ENCODE assay signal across 17 cellular contexts in genomic region chr6:161268526-161269210, GRCh38.
"Had no signal": no experiment of that assay in that cellular context is flagged by ENCODE, and none has a peak within 500 bp of the region (broad histone marks: within the 10 kb centered on the region; RNA-seq: fewer than 3 reads in every experiment).

No MANE protein-coding gene starts in this region.

- H3K27ac ChIP-seq: cardiac muscle cell, gastrocnemius medialis, heart left ventricle, left lung, tibial nerve, uterus had no signal

- H3K9me3 Mint-ChIP-seq: activated naive CD4-positive, alpha-beta T cell treated with anti-CD3 and anti-CD28 coated beads, Interleukin-2, amount 50 U/mL, for 72 hours; activated T-cell treated with anti-CD3 and anti-CD28 coated beads, Interleukin-2, amount 50 U/mL, for 72 hours; endodermal cell; nephron; stimulated activated naive CD8-positive, alpha-beta T cell treated with anti-CD3 and anti-CD28 coated beads, Interleukin-15, Interleukin-2, amounts not matched to agents 100 ng/mL and 50 ng/mL, for 24 hours; T-helper 2 cell treated with Interferon-gamma antibody and Interleukin-4, amounts not matched to agents 5 μg/mL and 100 μg/mL, for 36 hours had no signal

- H3K4me1 ChIP-seq: uterus had no signal

- H3K27me3 ChIP-seq: adrenal gland, cardiac muscle cell, heart left ventricle, left lung, tibial nerve, uterus had no signal

- H3K9me3 ChIP-seq: adrenal gland, gastrocnemius medialis, heart left ventricle, left lung, tibial nerve, uterus had no signal

- H3K27me3 Mint-ChIP-seq: stimulated activated naive CD8-positive, alpha-beta T cell treated with anti-CD3 and anti-CD28 coated beads, Interleukin-15, Interleukin-2, amounts not matched to agents 100 ng/mL and 50 ng/mL, for 24 hours had no signal

- H3K36me3 ChIP-seq: adrenal gland, cardiac muscle cell, gastrocnemius medialis, heart left ventricle, tibial nerve, uterus had no signal

- H3K4me3 Mint-ChIP-seq: activated T-cell treated with anti-CD3 and anti-CD28 coated beads, Interleukin-2, amount 50 U/mL, for 72 hours; endodermal cell; nephron; stimulated activated naive CD8-positive, alpha-beta T cell treated with anti-CD3 and anti-CD28 coated beads, Interleukin-15, Interleukin-2, amounts not matched to agents 100 ng/mL and 50 ng/mL, for 24 hours; T-helper 2 cell treated with Interferon-gamma antibody and Interleukin-4, amounts not matched to agents 5 μg/mL and 100 μg/mL, for 36 hours had no signal

- DNase-seq: activated CD4-positive, CD25-positive, alpha-beta regulatory T cell treated with anti-CD3 and anti-CD28 coated beads, Interleukin-2, amount 50 U/mL, for 72 hours; activated effector memory CD4-positive, alpha-beta T cell treated with anti-CD3 and anti-CD28 coated beads, Interleukin-2, amount 50 U/mL, for 16 hours; activated T-cell treated with anti-CD3 and anti-CD28 coated beads, Interleukin-2, amount 50 U/mL, for 72 hours; adrenal gland; endodermal cell; gastrocnemius medialis; heart left ventricle; left lung; midbrain; nucleus accumbens; uterus had no signal

- H3K4me3 ChIP-seq: adrenal gland, cardiac muscle cell, gastrocnemius medialis, heart left ventricle, left lung, tibial nerve, uterus had no signal

- ATAC-seq: activated naive CD4-positive, alpha-beta T cell treated with anti-CD3 and anti-CD28 coated beads, Interleukin-2, amount 50 U/mL, for 72 hours; activated T-cell treated with anti-CD3 and anti-CD28 coated beads, Interleukin-2, amount 50 U/mL, for 72 hours; gastrocnemius medialis; left lung had no signal

- H3K36me3 Mint-ChIP-seq: activated naive CD4-positive, alpha-beta T cell treated with anti-CD3 and anti-CD28 coated beads, Interleukin-2, amount 50 U/mL, for 72 hours had no signal

- H3K27ac Mint-ChIP-seq: activated naive CD4-positive, alpha-beta T cell treated with anti-CD3 and anti-CD28 coated beads, Interleukin-2, amount 50 U/mL, for 72 hours; activated T-cell treated with anti-CD3 and anti-CD28 coated beads, Interleukin-2, amount 50 U/mL, for 72 hours; endodermal cell; nephron; stimulated activated naive CD8-positive, alpha-beta T cell treated with anti-CD3 and anti-CD28 coated beads, Interleukin-15, Interleukin-2, amounts not matched to agents 100 ng/mL and 50 ng/mL, for 24 hours; T-helper 2 cell treated with Interferon-gamma antibody and Interleukin-4, amounts not matched to agents 5 μg/mL and 100 μg/mL, for 36 hours had no signal
